21 cellular contexts compared by ENCODE assay signal in genomic region chr18:21834301-21834660, GRCh38.
DNase-seq lines count a peak whose midpoint lies in the region; ATAC-seq and TF ChIP-seq lines count a peak whose summit lies in the region.
"Had no signal": no experiment of that assay in that cellular context is flagged by ENCODE, and none has a peak within 500 bp of the region (broad histone marks: within the 10 kb centered on the region; RNA-seq: fewer than 3 reads in every experiment).

No MANE protein-coding gene starts in this region.

- H3K14ac ChIP-seq in mesenchymal stem cell (ENCODE audit: low read length in 2 of 2) = no peak overlapping the region

- H3K27me3 ChIP-seq in left ventricle myocardium inferior (ENCODE audit: low read depth) (no peaks in the 10 kb centered on the region), mesenchymal stem cell (ENCODE audit: control insufficient read depth in 1 of 2, insufficient read depth in 1 of 2, low read length in 2 of 2) (no peaks in the 10 kb centered on the region), skeletal muscle tissue (ENCODE audit: control insufficient read depth in 3 of 3, insufficient read depth in 3 of 3, low read length in 3 of 3) (no peaks in the 10 kb centered on the region)
- H3K27me3 ChIP-seq: SJSA1 had no signal

- no peak overlapping the region for H2BK15ac ChIP-seq in mesenchymal stem cell (ENCODE audit: low read depth, poor library complexity, severe bottlenecking)

- WGBS in mesenchymal stem cell = 100% methylated on average over 1 of the region's 3 CpGs

- H3K4ac ChIP-seq in mesenchymal stem cell (ENCODE audit: low read depth in 1 of 2, low read length in 2 of 2) = no peak overlapping the region

- TF ChIP-seq CTCF in left ventricle myocardium inferior (IDR thresholded peaks at IDR 0.05; ENCODE audit: borderline replicate concordance) (no peak), choroid plexus epithelial cell (conservative IDR thresholded peaks at IDR 0.05; ENCODE audit: low read depth, low read length) (no peak)

- H2BK5ac ChIP-seq in mesenchymal stem cell (ENCODE audit: low read depth, low read length, poor library complexity, severe bottlenecking) = no peak overlapping the region

- no peak overlapping the region for H4K8ac ChIP-seq in mesenchymal stem cell (ENCODE audit: low read length)

- DNase-seq in left ventricle myocardium inferior = no peak
- no peak for DNase-seq in Right ventricle myocardium superior
- peak; percentile 30 for DNase-seq in choroid plexus epithelial cell (ENCODE audit: low read depth)
- DNase-seq in mesenchymal stem cell = peak; percentile 27
- DNase-seq in NK-92 treated with Interleukin-12 subunit alpha and Interleukin-12 subunit beta, amount 100 ng/mL, for 24 hours (lab: John Stamatoyannopoulos, UW) = no peak
- no peak for DNase-seq in NK-92 (lab: John Stamatoyannopoulos, UW; ENCODE audit: unreplicated experiment)
- DNase-seq in NCI-H1048 (lab: John Stamatoyannopoulos, UW) = no peak
- DNase-seq: EL, GF-D8, H7, KBM-7, NCI-H1105, NCI-H2029 treated with DMSO at 0.1 percent for 48 hours, NCI-H226, NCI-H510A treated with DMSO at 0.1 percent for 48 hours, NCI-H748 treated with DMSO at 0.1 percent for 48 hours had no signal

- H3K23ac ChIP-seq in mesenchymal stem cell (ENCODE audit: low read length in 2 of 2) = no peak overlapping the region

- H3K9ac ChIP-seq in mesenchymal stem cell (ENCODE audit: low read length) (no peak overlapping the region), skeletal muscle tissue (ENCODE audit: low read depth in 1 of 3, low read length in 3 of 3) (peak overlapping the region in 2 of 3 donors; percentile 24 to 55)

- H3K9me3 ChIP-seq in left ventricle myocardium inferior (replicated peaks) (no peaks in the 10 kb centered on the region), mesenchymal stem cell (ENCODE audit: control insufficient read depth, low read length) (no peaks in the 10 kb centered on the region), skeletal muscle tissue (ENCODE audit: control insufficient read depth in 3 of 3, low read length in 3 of 3) (no peaks in the 10 kb centered on the region)
- H3K9me3 ChIP-seq: A549, SJSA1 had no signal

- no peak for ATAC-seq in Right ventricle myocardium superior (ENCODE audit: poor library complexity)
- ATAC-seq: A549, HepG2, Panc1 had no signal

- H3K27ac ChIP-seq in left ventricle myocardium inferior (replicated peaks) (peak overlapping the region; percentile 78), mesenchymal stem cell (ENCODE audit: low read length, poor library complexity, severe bottlenecking) (no peak overlapping the region), skeletal muscle tissue (ENCODE audit: low read depth, low read length) (peak overlapping the region; percentile 93)
- H3K27ac ChIP-seq: A549, SJSA1 had no signal

- no peak overlapping the region for H3K4me2 ChIP-seq in mesenchymal stem cell (ENCODE audit: low read length, poor library complexity, severe bottlenecking)
- H3K4me2 ChIP-seq: A549 had no signal

- no peak overlapping the region for H2BK120ac ChIP-seq in mesenchymal stem cell (ENCODE audit: low read depth, low read length)

- H3K36me3 ChIP-seq in left ventricle myocardium inferior = peaks cover 15% of the 10 kb centered on the region
- H3K36me3 ChIP-seq in mesenchymal stem cell (ENCODE audit: control insufficient read depth in 1 of 2, insufficient read depth in 2 of 2, low read depth in 1 of 2, low read length in 2 of 2) = peaks cover 0 to 22% of the 10 kb centered on the region in 2 experiments
- H3K36me3 ChIP-seq in skeletal muscle tissue (ENCODE audit: control insufficient read depth in 3 of 3, insufficient read depth in 3 of 3, low read length in 3 of 3) = peaks cover 11 to 19% (median 17%) of the 10 kb centered on the region in 3 donors

- intact Hi-C loops in left ventricle myocardium inferior (cut with micrococcal nuclease) (no loop called here), Right ventricle myocardium superior (cut with DNase I) (no loop called here)

- H3K79me1 ChIP-seq in mesenchymal stem cell (replicated peaks; ENCODE audit: low read length, poor library complexity, severe bottlenecking) = peaks cover 3% of the 10 kb centered on the region

- H3K4me3 ChIP-seq in left ventricle myocardium inferior (no peak overlapping the region), choroid plexus epithelial cell (ENCODE audit: low read depth, low read length) (no peak overlapping the region), mesenchymal stem cell (ENCODE audit: insufficient read depth in 1 of 2, low read depth in 1 of 2, low read length in 2 of 2) (no peak overlapping the region), skeletal muscle tissue (ENCODE audit: low read length in 3 of 3) (no peak overlapping the region)
- H3K4me3 ChIP-seq: A549, SJSA1 had no signal

- H3K4me1 ChIP-seq in left ventricle myocardium inferior (peaks cover 32% of the 10 kb centered on the region), mesenchymal stem cell (ENCODE audit: control insufficient read depth, insufficient read depth, low read depth, low read length) (no peaks in the 10 kb centered on the region), skeletal muscle tissue (ENCODE audit: control insufficient read depth in 3 of 3, insufficient read depth in 3 of 3, low read length in 3 of 3) (peaks cover 6 to 8% (median 6%) of the 10 kb centered on the region in 3 donors)
- H3K4me1 ChIP-seq: A549, SJSA1 had no signal

- H2BK12ac ChIP-seq in mesenchymal stem cell (ENCODE audit: low read length in 2 of 2) = no peak overlapping the region

- H2AK5ac ChIP-seq in mesenchymal stem cell (ENCODE audit: low read length, severe bottlenecking) = no peak overlapping the region

- H3K18ac ChIP-seq in mesenchymal stem cell (ENCODE audit: low read depth in 1 of 2, low read length in 2 of 2) = no peak overlapping the region

- no peak overlapping the region for H4K91ac ChIP-seq in mesenchymal stem cell (ENCODE audit: low read length)

- no peak overlapping the region for H2AFZ ChIP-seq in mesenchymal stem cell (ENCODE audit: low read depth, low read length)

Comparison
In these comparisons a context has a peak if more than half of its experiments do, and no peak if none do; other contexts are left out.
1. DNase-seq: peak in choroid plexus epithelial cell (single experiment) and mesenchymal stem cell (single experiment); none in left ventricle myocardium inferior (single experiment), Right ventricle myocardium superior (single experiment), NK-92 treated with Interleukin-12 subunit alpha and Interleukin-12 subunit beta, amount 100 ng/mL, for 24 hours (single experiment), NK-92 (single experiment) and NCI-H1048 (single experiment).